Comparison of ENCODE assay signal across 20 cellular contexts in the genomic region with DNA sequence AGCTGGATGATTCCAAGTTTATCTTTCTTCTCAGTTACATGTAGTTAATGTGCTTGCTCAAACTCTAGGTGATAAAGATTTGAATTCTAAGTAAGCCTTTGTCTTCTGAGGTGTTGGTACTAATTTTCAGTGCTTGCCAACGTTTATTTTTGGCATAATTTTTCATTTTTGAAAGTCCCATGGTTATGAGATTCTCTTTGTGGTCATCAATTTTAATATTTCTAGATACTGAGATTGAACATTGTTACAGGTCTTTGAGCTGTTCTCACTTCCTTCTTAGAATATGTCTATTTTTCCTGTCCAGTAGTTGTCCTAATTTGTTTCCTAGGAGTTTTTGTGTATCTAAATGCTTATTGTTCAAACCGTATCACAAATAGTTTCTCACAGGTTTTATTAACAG. TPM values are rescaled to one million over a fixed set of nuclear protein-coding genes. Genes with fewer than 3 reads are reported as not detected.
DNase-seq lines count a peak whose midpoint lies in the region; ATAC-seq, FAIRE-seq and TF ChIP-seq lines count a peak whose summit lies in the region.
"Had no signal": no experiment of that assay in that cellular context is flagged by ENCODE, and none has a peak within 500 bp of the region (broad histone marks: within the 10 kb centered on the region; RNA-seq: fewer than 3 reads in every experiment).

No MANE protein-coding gene starts in this region.

- no peaks in the 10 kb centered on the region for H3K27me3 Mint-ChIP-seq in WTC11 (ENCODE audit: low read depth)
- H3K27me3 Mint-ChIP-seq in T-helper 2 cell treated with Interferon-gamma antibody and Interleukin-4, amounts not matched to agents 5 μg/mL and 100 μg/mL, for 36 hours (ENCODE audit: low read depth), result no peaks in the 10 kb centered on the region
- H3K27me3 Mint-ChIP-seq: B cell; CD4-positive, CD25-positive, alpha-beta regulatory T cell had no signal

- in situ Hi-C loops in ACHN (cut with HindIII; ENCODE audit: low pct_ligation_motif_present, low pct_unique_long_range_greater_than_20kb, low sequenced_read_pairs), result no loop called here

- POLR2A ChIA-PET in WTC11 (lab: Charles Lee), result no interaction called here

- DNase-seq in GM18507 (ENCODE audit: extremely low spot score, insufficient read length, low read depth) (no peak), WTC11 (ENCODE audit: low spot score) (no peak), ACHN (no peak), activated gamma-delta T cell (lab: John Stamatoyannopoulos, UW) (no peak)
- no peak for DNase-seq in T-helper 2 cell treated with Interferon-gamma antibody and Interleukin-4, amounts not matched to agents 5 μg/mL and 100 μg/mL, for 36 hours (ENCODE audit: low spot score)
- DNase-seq: 8988T; Caco-2; CD4-positive, CD25-positive, alpha-beta regulatory T cell; CD8-positive, alpha-beta T cell; DMS153; DND-41; GOT3; HFFc6 had no signal

- CTCF ChIA-PET in WTC11 (lab: Charles Lee), result no interaction called here

- ATAC-seq in WTC11 (no peak), HG02588 (IDR thresholded peaks at IDR 0.05; ENCODE audit: unreplicated experiment) (no peak)
- ATAC-seq: CD8-positive, alpha-beta T cell had no signal

- H3K27ac Mint-ChIP-seq in WTC11, result peak overlapping the region; percentile 83; the same call in 1 of the 2 replicates
- H3K27ac Mint-ChIP-seq in T-helper 2 cell treated with Interferon-gamma antibody and Interleukin-4, amounts not matched to agents 5 μg/mL and 100 μg/mL, for 36 hours, result no peak overlapping the region
- H3K27ac Mint-ChIP-seq: B cell; CD4-positive, CD25-positive, alpha-beta regulatory T cell; HFFc6 had no signal

- H3K36me3 Mint-ChIP-seq in WTC11, result peaks cover 54% of the 10 kb centered on the region
- peaks cover 13% of the 10 kb centered on the region for H3K36me3 Mint-ChIP-seq in T-helper 2 cell treated with Interferon-gamma antibody and Interleukin-4, amounts not matched to agents 5 μg/mL and 100 μg/mL, for 36 hours (ENCODE audit: low read depth)
- H3K36me3 Mint-ChIP-seq: CD4-positive, CD25-positive, alpha-beta regulatory T cell had no signal

- H3K4me3 Mint-ChIP-seq in WTC11, result no peak overlapping the region
- H3K4me3 Mint-ChIP-seq in T-helper 2 cell treated with Interferon-gamma antibody and Interleukin-4, amounts not matched to agents 5 μg/mL and 100 μg/mL, for 36 hours, result no peak overlapping the region
- H3K4me3 Mint-ChIP-seq: B cell; CD4-positive, CD25-positive, alpha-beta regulatory T cell; CD8-positive, alpha-beta T cell; HFFc6 had no signal

- TF ChIP-seq CTCF in WTC11 (IDR thresholded peaks at IDR 0.05), result no peak

- peaks cover 9% of the 10 kb centered on the region for H3K4me1 Mint-ChIP-seq in WTC11
- H3K4me1 Mint-ChIP-seq in T-helper 2 cell treated with Interferon-gamma antibody and Interleukin-4, amounts not matched to agents 5 μg/mL and 100 μg/mL, for 36 hours (ENCODE audit: low read depth), result no peaks in the 10 kb centered on the region
- H3K4me1 Mint-ChIP-seq: B cell had no signal

- H3K9me3 Mint-ChIP-seq in WTC11, result no peaks in the 10 kb centered on the region
- H3K9me3 Mint-ChIP-seq in T-helper 2 cell treated with Interferon-gamma antibody and Interleukin-4, amounts not matched to agents 5 μg/mL and 100 μg/mL, for 36 hours, result no peaks in the 10 kb centered on the region
- H3K9me3 Mint-ChIP-seq: CD4-positive, CD25-positive, alpha-beta regulatory T cell; CD8-positive, alpha-beta T cell; HFFc6 had no signal

- FAIRE-seq in GM18507 (lab: Jason Lieb, UNC), result peak; percentile 42
- FAIRE-seq in islet of Langerhans (lab: Jason Lieb, UNC), result peak; percentile 13
- FAIRE-seq: G401.6, GM12892, H54 had no signal

TF ChIP-seq in WTC11, 78 proteins besides CTCF, POLR2A, EP300 and RAD21 (continues in another document):
- TF ChIP-seq ZNF425 (CRISPR knock-in tag; conservative IDR thresholded peaks at IDR 0.05) (no peak), GRHL2 (CRISPR knock-in tag; IDR thresholded peaks at IDR 0.05; ENCODE audit: insufficient replicate concordance, severe bottlenecking) (no peak), IRF2 (CRISPR knock-in tag; IDR thresholded peaks at IDR 0.05; ENCODE audit: borderline replicate concordance, low read depth) (no peak), GABPB1 (CRISPR knock-in tag; IDR thresholded peaks at IDR 0.05) (no peak), CDX4 (CRISPR knock-in tag; IDR thresholded peaks at IDR 0.05; ENCODE audit: borderline replicate concordance) (no peak), JAZF1 (CRISPR knock-in tag; IDR thresholded peaks at IDR 0.05) (no peak), ZBTB21 (CRISPR knock-in tag; IDR thresholded peaks at IDR 0.05; ENCODE audit: borderline replicate concordance) (no peak), ZNF121 (CRISPR knock-in tag; IDR thresholded peaks at IDR 0.05) (no peak), TEAD1 (CRISPR knock-in tag; IDR thresholded peaks at IDR 0.05) (no peak), MAX (CRISPR knock-in tag; IDR thresholded peaks at IDR 0.05) (no peak), KAT7 (CRISPR knock-in tag; IDR thresholded peaks at IDR 0.05; ENCODE audit: borderline replicate concordance) (no peak), STAT6 (CRISPR knock-in tag; conservative IDR thresholded peaks at IDR 0.05; ENCODE audit: low read depth) (no peak), NFYB (CRISPR knock-in tag; conservative IDR thresholded peaks at IDR 0.05; ENCODE audit: low read depth) (no peak)
- TF ChIP-seq, protein P1, sequence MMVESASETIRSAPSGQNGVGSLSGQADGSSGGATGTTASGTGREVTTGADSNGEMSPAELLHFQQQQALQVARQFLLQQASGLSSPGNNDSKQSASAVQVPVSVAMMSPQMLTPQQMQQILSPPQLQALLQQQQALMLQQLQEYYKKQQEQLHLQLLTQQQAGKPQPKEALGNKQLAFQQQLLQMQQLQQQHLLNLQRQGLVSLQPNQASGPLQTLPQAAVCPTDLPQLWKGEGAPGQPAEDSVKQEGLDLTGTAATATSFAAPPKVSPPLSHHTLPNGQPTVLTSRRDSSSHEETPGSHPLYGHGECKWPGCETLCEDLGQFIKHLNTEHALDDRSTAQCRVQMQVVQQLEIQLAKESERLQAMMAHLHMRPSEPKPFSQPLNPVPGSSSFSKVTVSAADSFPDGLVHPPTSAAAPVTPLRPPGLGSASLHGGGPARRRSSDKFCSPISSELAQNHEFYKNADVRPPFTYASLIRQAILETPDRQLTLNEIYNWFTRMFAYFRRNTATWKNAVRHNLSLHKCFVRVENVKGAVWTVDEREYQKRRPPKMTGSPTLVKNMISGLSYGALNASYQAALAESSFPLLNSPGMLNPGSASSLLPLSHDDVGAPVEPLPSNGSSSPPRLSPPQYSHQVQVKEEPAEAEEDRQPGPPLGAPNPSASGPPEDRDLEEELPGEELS (CRISPR knock-in tag; IDR thresholded peaks at IDR 0.05), result no peak

RNA-seq across cellular contexts. Expression of gene USP9Y, which starts 40.4 kb away (rescaled TPM):
- 28.5 to 29.1 TPM (median 29.0 TPM) in 3 replicates for total RNA-seq in WTC11 (2021)
- total RNA-seq: A673; Caco-2; CD4-positive, CD25-positive, alpha-beta regulatory T cell had no signal
